Comparison of ENCODE assay signal across 21 cellular contexts in the genomic region with DNA sequence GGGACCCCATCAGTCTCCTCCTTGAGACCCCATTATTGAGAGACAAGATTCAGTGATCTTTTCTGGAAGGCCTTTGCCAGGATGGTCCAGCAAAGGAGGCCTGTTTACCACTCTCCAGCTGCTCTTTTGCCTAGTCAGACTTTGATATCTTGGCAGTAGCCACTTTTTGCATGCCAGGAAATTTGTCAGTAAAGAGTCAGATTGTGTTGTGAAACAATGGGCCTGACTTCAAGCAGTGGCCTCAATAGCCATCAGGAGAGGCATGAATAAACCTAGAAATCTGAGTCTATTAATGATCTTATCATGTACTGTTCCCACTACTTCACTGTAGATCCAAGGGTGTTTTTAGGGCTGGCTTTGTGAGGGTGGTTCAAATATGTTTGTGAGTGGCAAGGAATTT.
DNase-seq lines count a peak whose midpoint lies in the region; ATAC-seq, FAIRE-seq and TF ChIP-seq lines count a peak whose summit lies in the region.
"Had no signal": no experiment of that assay in that cellular context is flagged by ENCODE, and none has a peak within 500 bp of the region (broad histone marks: within the 10 kb centered on the region; RNA-seq: fewer than 3 reads in every experiment).

No MANE protein-coding gene starts in this region.

- DNase-seq in GM04503 (ENCODE audit: low read depth) (peak; percentile 8), RWPE2 (ENCODE audit: low spot score) (no peak), fibroblast of the aortic adventitia (ENCODE audit: low read depth) (peak; percentile 80), pons (ENCODE audit: low spot score) (peak; percentile 2), NCI-H1694 (lab: John Stamatoyannopoulos, UW) (no peak), urothelium cell line (ENCODE audit: low spot score) (no peak)
- no peak for DNase-seq in activated naive CD4-positive, alpha-beta T cell treated with anti-CD3 and anti-CD28 coated beads, Interleukin-2, amount 50 U/mL, for 72 hours (ENCODE audit: low spot score in 2 of 2)
- no peak for DNase-seq in activated naive CD4-positive, alpha-beta T cell (lab: John Stamatoyannopoulos, UW)
- DNase-seq: ACHN; activated T-cell treated with anti-CD3 and anti-CD28 coated beads, Interleukin-2, amount 50 U/mL, for 72 hours; erythroblast; MM.1S; NCI-H1436 treated with DMSO at 0.1 percent for 48 hours; nephron progenitor cell; PC-9; spleen; uterus had no signal

- H3K36me3 ChIP-seq in RWPE2 (ENCODE audit: low read depth) = no peaks in the 10 kb centered on the region
- H3K36me3 ChIP-seq: HAP-1, spleen, uterus had no signal

- peaks cover 0 to 7% of the 10 kb centered on the region in 2 donors for H3K9me3 Mint-ChIP-seq in activated naive CD4-positive, alpha-beta T cell treated with anti-CD3 and anti-CD28 coated beads, Interleukin-2, amount 50 U/mL, for 72 hours
- H3K9me3 Mint-ChIP-seq: nephron progenitor cell had no signal

- no peaks in the 10 kb centered on the region for H3K27me3 ChIP-seq in RWPE2 (ENCODE audit: insufficient read depth, poor library complexity, severe bottlenecking)
- H3K27me3 ChIP-seq: spleen, uterus had no signal

- H3K27ac ChIP-seq in RWPE2 (ENCODE audit: poor library complexity, severe bottlenecking) = no peak overlapping the region
- H3K27ac ChIP-seq: PC-9, SK-N-MC, spleen, uterus had no signal

- H3K4me3 ChIP-seq in RWPE2 (ENCODE audit: severe bottlenecking) = no peak overlapping the region
- no peak overlapping the region for H3K4me3 ChIP-seq in fibroblast of the aortic adventitia (ENCODE audit: low read depth, low read length)
- H3K4me3 ChIP-seq: HAP-1, PC-9, SK-N-MC, spleen, uterus had no signal

- H3K4me1 ChIP-seq in RWPE2 (ENCODE audit: insufficient read depth, poor library complexity, severe bottlenecking) = no peaks in the 10 kb centered on the region
- H3K4me1 ChIP-seq: HAP-1, spleen, uterus had no signal

- no peaks in the 10 kb centered on the region for H3K36me3 Mint-ChIP-seq in activated naive CD4-positive, alpha-beta T cell treated with anti-CD3 and anti-CD28 coated beads, Interleukin-2, amount 50 U/mL, for 72 hours

- peak; percentile 27; the same call in 1 of the 3 replicates for ATAC-seq in RWPE2 (ENCODE audit: low read depth)
- ATAC-seq in activated naive CD4-positive, alpha-beta T cell treated with anti-CD3 and anti-CD28 coated beads, Interleukin-2, amount 50 U/mL, for 72 hours = no peak
- ATAC-seq: activated CD4-positive, CD25-positive, alpha-beta regulatory T cell treated with anti-CD3 and anti-CD28 coated beads, Interleukin-2, amount 50 U/mL, for 24 hours; activated T-cell treated with anti-CD3 and anti-CD28 coated beads, Interleukin-2, amount 50 U/mL, for 72 hours had no signal

- no peak overlapping the region for H3K27ac Mint-ChIP-seq in activated naive CD4-positive, alpha-beta T cell treated with anti-CD3 and anti-CD28 coated beads, Interleukin-2, amount 50 U/mL, for 72 hours
- H3K27ac Mint-ChIP-seq: activated T-cell treated with anti-CD3 and anti-CD28 coated beads, Interleukin-2, amount 50 U/mL, for 72 hours; nephron progenitor cell had no signal

- no peaks in the 10 kb centered on the region for H3K9me3 ChIP-seq in RWPE2 (ENCODE audit: severe bottlenecking)
- H3K9me3 ChIP-seq: HAP-1, uterus had no signal

- no peak for TF ChIP-seq CTCF in RWPE2 (IDR thresholded peaks at IDR 0.05; ENCODE audit: poor library complexity, severe bottlenecking)
- TF ChIP-seq CTCF in fibroblast of the aortic adventitia (IDR thresholded peaks at IDR 0.05; ENCODE audit: insufficient read depth, low read length) = no peak

- FAIRE-seq in urothelium cell line (lab: Jason Lieb, UNC) = no peak
- FAIRE-seq: islet of Langerhans had no signal

Comparison
In these comparisons a context has a peak if more than half of its experiments do, and no peak if none do; other contexts are left out.
1. DNase-seq: peak in GM04503 (single experiment), fibroblast of the aortic adventitia (single experiment) and pons (single experiment); none in RWPE2 (single experiment), activated naive CD4-positive, alpha-beta T cell treated with anti-CD3 and anti-CD28 coated beads, Interleukin-2, amount 50 U/mL, for 72 hours (0 of 2), activated naive CD4-positive, alpha-beta T cell (0 of 4), NCI-H1694 (single experiment) and urothelium cell line (single experiment).